ENCODE assay signal across 13 cellular contexts in the genomic region with DNA sequence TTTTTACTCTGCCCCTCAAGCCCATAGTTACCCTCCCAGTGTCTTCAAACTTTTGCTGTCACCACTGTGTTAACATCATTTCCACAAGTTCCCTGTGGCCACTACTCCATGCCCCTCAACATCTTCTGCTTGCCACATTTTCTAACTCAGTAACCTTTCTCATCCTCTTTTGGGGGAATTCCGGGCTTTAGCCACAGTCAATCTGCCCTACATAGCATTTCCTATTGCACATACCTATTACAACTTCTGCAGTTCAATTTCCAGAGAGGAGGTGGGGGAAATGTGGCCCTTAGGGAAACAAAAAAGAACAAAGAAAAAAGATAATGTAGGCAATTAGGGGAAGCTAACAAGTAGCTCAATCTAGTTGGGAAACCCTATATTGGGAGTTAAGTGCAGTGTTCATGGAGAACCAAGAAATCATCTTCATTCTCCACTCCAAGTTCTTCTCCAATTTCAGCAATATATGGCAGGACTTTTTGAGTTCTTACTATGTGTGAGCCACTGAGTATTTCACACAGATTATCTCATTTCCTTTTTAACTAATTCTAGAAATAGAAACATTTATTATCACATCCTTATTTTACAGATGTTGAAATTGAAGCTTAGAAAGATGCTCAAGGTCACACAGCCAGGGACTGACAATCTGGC. TPM values are rescaled to one million over a fixed set of nuclear protein-coding genes. Genes with fewer than 3 reads are reported as not detected.
DNase-seq lines count a peak whose midpoint lies in the region; ATAC-seq and TF ChIP-seq lines count a peak whose summit lies in the region.
"Had no signal": no experiment of that assay in that cellular context is flagged by ENCODE, and none has a peak within 500 bp of the region (broad histone marks: within the 10 kb centered on the region; RNA-seq: fewer than 3 reads in every experiment).

No MANE protein-coding gene starts in this region.

- ATAC-seq in GM21529 (IDR thresholded peaks at IDR 0.05; ENCODE audit: unreplicated experiment) (peak; percentile 53), HG03175 (IDR thresholded peaks at IDR 0.05; ENCODE audit: unreplicated experiment) (no peak)

- DNase-seq in GM12865 (ENCODE audit: low read depth) = peak; percentile 82
- peak; percentile 28 to 55 for DNase-seq in Kasumi-1 (lab: John Stamatoyannopoulos, UW)
- DNase-seq in fibroblast of the aortic adventitia (ENCODE audit: low read depth) = peak; percentile 37
- DNase-seq in NCI-H128 (lab: John Stamatoyannopoulos, UW; ENCODE audit: unreplicated experiment) = no peak
- DNase-seq in HUDEP-2 (lab: John Stamatoyannopoulos, UW; ENCODE audit: unreplicated experiment in 76 of 76) = no peak
- DNase-seq in T-helper 1 cell = no peak
- DNase-seq: activated naive CD4-positive, alpha-beta T cell treated with anti-CD3 and anti-CD28 coated beads, Interleukin-2, amount 10 ng/mL, durations not matched to agents 7 days and 5 days; central memory CD4-positive, alpha-beta T cell; MG63; retina; T-helper 9 cell had no signal

- no peak overlapping the region for H3K4me3 ChIP-seq in GM12865 (ENCODE audit: low read depth, low read length)
- no peak overlapping the region for H3K4me3 ChIP-seq in fibroblast of the aortic adventitia (ENCODE audit: low read depth, low read length)
- H3K4me3 ChIP-seq: MG63 had no signal

- TF ChIP-seq CTCF in GM12865 (IDR thresholded peaks at IDR 0.05; ENCODE audit: insufficient read depth, low read depth, low read length, missing control alignments) (no peak), fibroblast of the aortic adventitia (IDR thresholded peaks at IDR 0.05; ENCODE audit: insufficient read depth, low read length) (no peak)

RNA-seq across cellular contexts. Expression of a gene that starts 40.2 kb away (rescaled TPM):
- total RNA-seq in fibroblast of the aortic adventitia (ENCODE audit: low replicate concordance) = 39.2 and 265 TPM in 2 replicates

Comparison
In these comparisons a context has a peak if more than half of its experiments do, and no peak if none do; other contexts are left out.
1. DNase-seq: peak in GM12865 (single experiment), Kasumi-1 (2 of 2) and fibroblast of the aortic adventitia (single experiment); none in NCI-H128 (single experiment), HUDEP-2 (0 of 76) and T-helper 1 cell (0 of 5).